Comparison of ENCODE assay signal across 23 cellular contexts in genomic region chr1:209882286-209882685, GRCh38. TPM values are rescaled to one million over a fixed set of nuclear protein-coding genes. Genes with fewer than 3 reads are reported as not detected.
DNase-seq lines count a peak whose midpoint lies in the region; ATAC-seq and TF ChIP-seq lines count a peak whose summit lies in the region.
"Had no signal": no experiment of that assay in that cellular context is flagged by ENCODE, and none has a peak within 500 bp of the region (broad histone marks: within the 10 kb centered on the region; RNA-seq: fewer than 3 reads in every experiment).

No MANE protein-coding gene starts in this region.

- no peak for TF ChIP-seq POLR2A in transverse colon (IDR thresholded peaks at IDR 0.05)

- H2BK120ac ChIP-seq in mesenchymal stem cell (ENCODE audit: low read depth, low read length), result no peak overlapping the region

- H3K4me3 Mint-ChIP-seq in activated CD4-positive, alpha-beta T cell treated with anti-CD3 and anti-CD28 coated beads, Interleukin-2, amount 10 ng/mL, durations not matched to agents 24 days and 14 days, result no peak overlapping the region
- no peak overlapping the region for H3K4me3 Mint-ChIP-seq in naive thymus-derived CD8-positive, alpha-beta T cell
- H3K4me3 Mint-ChIP-seq: CD8-positive, alpha-beta memory T cell; H9 had no signal

- no peaks in the 10 kb centered on the region for H3K9me3 Mint-ChIP-seq in activated CD4-positive, alpha-beta T cell treated with anti-CD3 and anti-CD28 coated beads, Interleukin-2, amount 10 ng/mL, durations not matched to agents 24 days and 14 days
- H3K9me3 Mint-ChIP-seq in naive thymus-derived CD8-positive, alpha-beta T cell, result no peaks in the 10 kb centered on the region
- H3K9me3 Mint-ChIP-seq: CD8-positive, alpha-beta memory T cell; H9 had no signal

- peak overlapping the region; percentile 87 for H3K9ac ChIP-seq in mesenchymal stem cell (ENCODE audit: low read length)

- H3K4me1 Mint-ChIP-seq in activated CD4-positive, alpha-beta T cell treated with anti-CD3 and anti-CD28 coated beads, Interleukin-2, amount 10 ng/mL, durations not matched to agents 24 days and 14 days, result peaks cover 6% of the 10 kb centered on the region
- no peaks in the 10 kb centered on the region for H3K4me1 Mint-ChIP-seq in naive thymus-derived CD8-positive, alpha-beta T cell
- H3K4me1 Mint-ChIP-seq: CD8-positive, alpha-beta memory T cell had no signal

- peak; percentile 35 for DNase-seq in activated CD4-positive, alpha-beta T cell treated with anti-CD3 and anti-CD28 coated beads, Interleukin-2, amount 10 ng/mL, durations not matched to agents 24 days and 14 days
- no peak for DNase-seq in activated CD4-positive, alpha-beta T cell treated with anti-CD3 and anti-CD28 coated beads, Interleukin-2, amount 50 U/mL, for 48 hours
- DNase-seq in mesenchymal stem cell, result no peak
- no peak for DNase-seq in transverse colon
- no peak for DNase-seq in C1 segment of cervical spinal cord (lab: John Stamatoyannopoulos, UW)
- no peak for DNase-seq in naive thymus-derived CD8-positive, alpha-beta T cell
- DNase-seq: CD8-positive, alpha-beta memory T cell; DMS53; EL; H9; Kasumi-1; MG63; NCI-H1048; NCI-H1417 treated with DMSO at 0.1 percent for 48 hours; NCI-H187; NCI-H526 treated with DMSO at 0.1 percent for 48 hours; OCI-M1 had no signal

- peaks cover 33% of the 10 kb centered on the region for H3K27me3 Mint-ChIP-seq in activated CD4-positive, alpha-beta T cell treated with anti-CD3 and anti-CD28 coated beads, Interleukin-2, amount 10 ng/mL, durations not matched to agents 24 days and 14 days
- peaks cover 26 to 68% (median 42%) of the 10 kb centered on the region in 5 donors for H3K27me3 Mint-ChIP-seq in naive thymus-derived CD8-positive, alpha-beta T cell

- POLR2A ChIA-PET in naive thymus-derived CD8-positive, alpha-beta T cell (lab: Charles Lee), result no interaction called here

- no peak overlapping the region for H3K23ac ChIP-seq in mesenchymal stem cell (ENCODE audit: low read length in 2 of 2)

- intact Hi-C loops in activated CD4-positive, alpha-beta T cell treated with anti-CD3 and anti-CD28 coated beads, Interleukin-2, amount 10 ng/mL, durations not matched to agents 24 days and 14 days (cut with micrococcal nuclease), result loop anchor here (10.0 kb wide), 1 partner anchor 53 kb away; the partner anchor contains the start of gene SYT14
- intact Hi-C loops in transverse colon (cut with DNase I; ENCODE audit: low total_unique reads), result no loop called here

- no peak for ATAC-seq in naive thymus-derived CD8-positive, alpha-beta T cell
- ATAC-seq: Right ventricle myocardium inferior had no signal

- no peaks in the 10 kb centered on the region for H3K79me1 ChIP-seq in mesenchymal stem cell (replicated peaks; ENCODE audit: low read length, poor library complexity, severe bottlenecking)

- H3K36me3 ChIP-seq in mesenchymal stem cell (ENCODE audit: control insufficient read depth in 1 of 2, insufficient read depth in 2 of 2, low read depth in 1 of 2, low read length in 2 of 2) (no peaks in the 10 kb centered on the region), transverse colon (no peaks in the 10 kb centered on the region)
- H3K36me3 ChIP-seq: MG63, SJSA1 had no signal

- H2BK5ac ChIP-seq in mesenchymal stem cell (ENCODE audit: low read depth, low read length, poor library complexity, severe bottlenecking), result no peak overlapping the region

- H4K8ac ChIP-seq in mesenchymal stem cell (ENCODE audit: low read length), result no peak overlapping the region

- no peak overlapping the region for H3K27ac Mint-ChIP-seq in activated CD4-positive, alpha-beta T cell treated with anti-CD3 and anti-CD28 coated beads, Interleukin-2, amount 10 ng/mL, durations not matched to agents 24 days and 14 days
- H3K27ac Mint-ChIP-seq in naive thymus-derived CD8-positive, alpha-beta T cell, result no peak overlapping the region

- H3K14ac ChIP-seq in mesenchymal stem cell (ENCODE audit: low read length in 2 of 2), result no peak overlapping the region

- peak overlapping the region; percentile 29 for H2BK15ac ChIP-seq in mesenchymal stem cell (ENCODE audit: low read depth, poor library complexity, severe bottlenecking)

- 98% methylated on average over 3 of the region's 3 CpGs for WGBS in mesenchymal stem cell
- 49 to 50% methylated on average over 2 to 3 of the region's 3 CpGs for WGBS in transverse colon (ENCODE audit: low coverage in 1 of 2), 2 donors

- no peak overlapping the region for H3K4ac ChIP-seq in mesenchymal stem cell (ENCODE audit: low read depth in 1 of 2, low read length in 2 of 2)

- peak overlapping the region; percentile 16 to 80 for H2BK12ac ChIP-seq in mesenchymal stem cell (ENCODE audit: low read length in 2 of 2)

- peaks cover 0 to 21% of the 10 kb centered on the region in 2 experiments for H3K27me3 ChIP-seq in mesenchymal stem cell (ENCODE audit: control insufficient read depth in 1 of 2, insufficient read depth in 1 of 2, low read length in 2 of 2)
- no peaks in the 10 kb centered on the region for H3K27me3 ChIP-seq in transverse colon
- H3K27me3 ChIP-seq: MG63, SJSA1 had no signal

- H3K4me1 ChIP-seq in mesenchymal stem cell (ENCODE audit: control insufficient read depth, insufficient read depth, low read depth, low read length) (peaks cover 10% of the 10 kb centered on the region), transverse colon (no peaks in the 10 kb centered on the region)

- no peak overlapping the region for H2AFZ ChIP-seq in mesenchymal stem cell (ENCODE audit: low read depth, low read length)

- TF ChIP-seq CTCF in transverse colon (IDR thresholded peaks at IDR 0.05), result no peak

- H3K27ac ChIP-seq in angular gyrus (ENCODE audit: low read depth, low read length) (peak overlapping the region; percentile 5), mesenchymal stem cell (ENCODE audit: low read length, poor library complexity, severe bottlenecking) (peak overlapping the region; percentile 7), temporal lobe (ENCODE audit: low read depth, low read length) (peak overlapping the region; percentile 23), transverse colon (no peak overlapping the region)
- H3K27ac ChIP-seq: 22Rv1, C4-2B had no signal

- H3K9me3 ChIP-seq in mesenchymal stem cell (ENCODE audit: control insufficient read depth, low read length) (no peaks in the 10 kb centered on the region), transverse colon (no peaks in the 10 kb centered on the region)
- H3K9me3 ChIP-seq: MG63, SJSA1 had no signal

- H3K4me2 ChIP-seq in mesenchymal stem cell (ENCODE audit: low read length, poor library complexity, severe bottlenecking), result no peak overlapping the region

- no peaks in the 10 kb centered on the region for H3K36me3 Mint-ChIP-seq in activated CD4-positive, alpha-beta T cell treated with anti-CD3 and anti-CD28 coated beads, Interleukin-2, amount 10 ng/mL, durations not matched to agents 24 days and 14 days (ENCODE audit: low read depth)
- no peaks in the 10 kb centered on the region for H3K36me3 Mint-ChIP-seq in naive thymus-derived CD8-positive, alpha-beta T cell
- H3K36me3 Mint-ChIP-seq: CD8-positive, alpha-beta memory T cell had no signal

- H4K91ac ChIP-seq in mesenchymal stem cell (ENCODE audit: low read length), result no peak overlapping the region

- H3K4me3 ChIP-seq in mesenchymal stem cell (ENCODE audit: insufficient read depth in 1 of 2, low read depth in 1 of 2, low read length in 2 of 2), result no peak overlapping the region
- no peak overlapping the region for H3K4me3 ChIP-seq in transverse colon
- H3K4me3 ChIP-seq: MG63, SJSA1 had no signal

- in situ Hi-C loops in transverse colon (cut with MboI; ENCODE audit: low pct_ligation_motif_present in 1 of 4, low pct_unique_long_range_greater_than_20kb in 1 of 4, low sequenced_read_pairs in 3 of 4), result no loop called here

- H2AK5ac ChIP-seq in mesenchymal stem cell (ENCODE audit: low read length, severe bottlenecking), result peak overlapping the region; percentile 15

- H3K18ac ChIP-seq in mesenchymal stem cell (ENCODE audit: low read depth in 1 of 2, low read length in 2 of 2), result peak overlapping the region in 1 of 2 experiments; percentile 5

- no peak for TF ChIP-seq EP300 in transverse colon (IDR thresholded peaks at IDR 0.05; ENCODE audit: low read depth)

RNA-seq across cellular contexts. Expression of gene UTP25, which starts 54.5 kb away (rescaled TPM):
- total RNA-seq in activated CD4-positive, alpha-beta T cell treated with anti-CD3 and anti-CD28 coated beads, Interleukin-2, amount 10 ng/mL, durations not matched to agents 24 days and 14 days, result 17.2 and 17.6 TPM in 2 replicates
- 3.3 TPM for polyA plus RNA-seq in mesenchymal stem cell (2013, experiment 1 of 2)
- polyA plus RNA-seq in mesenchymal stem cell (2013, experiment 2 of 2), result 3.3 TPM
- total RNA-seq in temporal lobe (12.3 TPM), transverse colon (10 to 100 TPM in 1 of 4 donors, 1 to 10 TPM in 3; 1.1 to 13.7 (median 6.1) TPM)
- 10 to 100 TPM; 15.2 to 15.6 TPM for total RNA-seq in naive thymus-derived CD8-positive, alpha-beta T cell
- polyA plus RNA-seq in naive thymus-derived CD8-positive, alpha-beta T cell, result 1 to 10 TPM; 3.0 to 5.6 (median 3.1) TPM

RNA-seq across cellular contexts. Expression of gene SYT14, which starts 55.7 kb away (rescaled TPM):
- not detected in 2 replicates for total RNA-seq in activated CD4-positive, alpha-beta T cell treated with anti-CD3 and anti-CD28 coated beads, Interleukin-2, amount 10 ng/mL, durations not matched to agents 24 days and 14 days
- polyA plus RNA-seq in mesenchymal stem cell (2013, experiment 1 of 2), result 0.19 TPM
- 0.21 TPM for polyA plus RNA-seq in mesenchymal stem cell (2013, experiment 2 of 2)
- 41.6 TPM for total RNA-seq in temporal lobe
- total RNA-seq in transverse colon, result under 1 TPM in 1 of 4 donors, not detected in 3; under 0.01 TPM
- not detected for total RNA-seq in naive thymus-derived CD8-positive, alpha-beta T cell
- polyA plus RNA-seq in naive thymus-derived CD8-positive, alpha-beta T cell, result not detected
- total RNA-seq: CD8-positive, alpha-beta memory T cell; Right ventricle myocardium inferior had no signal
- polyA plus RNA-seq: CD8-positive, alpha-beta memory T cell had no signal

Comparison
In these comparisons a context has a peak if more than half of its experiments do, and no peak if none do; other contexts are left out.
1. H3K27ac ChIP-seq: peak in angular gyrus (single experiment), mesenchymal stem cell (single experiment) and temporal lobe (single experiment); none in transverse colon (0 of 4).
2. RNA of gene SYT14, which starts 55.7 kb away (total RNA-seq): 41.6 TPM in temporal lobe (single experiment); not detected in activated CD4-positive, alpha-beta T cell treated with anti-CD3 and anti-CD28 coated beads, Interleukin-2, amount 10 ng/mL, durations not matched to agents 24 days and 14 days, under 0.01 TPM in transverse colon and not detected in naive thymus-derived CD8-positive, alpha-beta T cell; every median in the first group is over 10 times any median in the second.